11 cellular contexts compared by ENCODE assay signal in genomic region chr19:44740351-44740824, GRCh38. TPM values are rescaled to one million over a fixed set of nuclear protein-coding genes. Genes with fewer than 3 reads are reported as not detected.
DNase-seq lines count a peak whose midpoint lies in the region; ATAC-seq and TF ChIP-seq lines count a peak whose summit lies in the region.
"Had no signal": no experiment of that assay in that cellular context is flagged by ENCODE, and none has a peak within 500 bp of the region (broad histone marks: within the 10 kb centered on the region; RNA-seq: fewer than 3 reads in every experiment).

No MANE protein-coding gene starts in this region.

- no peak overlapping the region for H2AFZ ChIP-seq in OCI-LY3 (ENCODE audit: low read depth, low read length)

- WGBS in esophagus muscularis mucosa, result 46% methylated on average over 3 of the region's 3 CpGs

- H3K9ac ChIP-seq in OCI-LY3 (ENCODE audit: low read length), result no peak overlapping the region

- no peaks in the 10 kb centered on the region for H3K9me3 ChIP-seq in OCI-LY3 (ENCODE audit: insufficient read depth, low read length)
- no peaks in the 10 kb centered on the region for H3K9me3 ChIP-seq in esophagus muscularis mucosa
- H3K9me3 ChIP-seq in gastrocnemius medialis, result no peaks in the 10 kb centered on the region

- H3K4me2 ChIP-seq in OCI-LY3 (ENCODE audit: low read length), result no peak overlapping the region

- H3K36me3 Mint-ChIP-seq in stimulated activated effector memory CD8-positive, alpha-beta T cell treated with anti-CD3 and anti-CD28 coated beads, Interleukin-12 subunit alpha, Interleukin-12 subunit beta, amount 100 ng/mL, for 72 hours, result peaks cover 12% of the 10 kb centered on the region
- H3K36me3 Mint-ChIP-seq: activated naive CD8-positive, alpha-beta T cell had no signal

- no peak for TF ChIP-seq EP300 in esophagus muscularis mucosa (IDR thresholded peaks at IDR 0.05)

- TF ChIP-seq POLR2A in esophagus muscularis mucosa (IDR thresholded peaks at IDR 0.05; ENCODE audit: low read depth), result no peak
- TF ChIP-seq POLR2A in gastrocnemius medialis (IDR thresholded peaks at IDR 0.05), result no peak

- H3K4me1 ChIP-seq in OCI-LY3 (ENCODE audit: low read length) (peaks cover 12% of the 10 kb centered on the region), esophagus muscularis mucosa (peaks cover 51 to 66% (median 60%) of the 10 kb centered on the region in 4 donors), gastrocnemius medialis (peaks cover 27 to 46% of the 10 kb centered on the region in 2 donors)

- H3K4me3 ChIP-seq in GM12865 (ENCODE audit: low read depth, low read length) (no peak overlapping the region), OCI-LY3 (ENCODE audit: low read length) (no peak overlapping the region), esophagus muscularis mucosa (no peak overlapping the region), gastrocnemius medialis (no peak overlapping the region)

- peak; percentile 7 for TF ChIP-seq CTCF in GM12865 (IDR thresholded peaks at IDR 0.05; ENCODE audit: insufficient read depth, low read depth, low read length, missing control alignments)
- TF ChIP-seq CTCF in OCI-LY3 (IDR thresholded peaks at IDR 0.05; ENCODE audit: low read depth, low read length), result peak; percentile 31
- TF ChIP-seq CTCF in esophagus muscularis mucosa (IDR thresholded peaks at IDR 0.05), result no peak
- TF ChIP-seq CTCF in gastrocnemius medialis (IDR thresholded peaks at IDR 0.05 in 4 of 5, conservative IDR thresholded peaks at IDR 0.05 in 1 of 5), result no peak

- in situ Hi-C loops in gastrocnemius medialis (cut with MboI; ENCODE audit: low sequenced_read_pairs in 4 of 4), result no loop called here

- peaks cover 38% of the 10 kb centered on the region for H3K4me1 Mint-ChIP-seq in stimulated activated effector memory CD8-positive, alpha-beta T cell treated with anti-CD3 and anti-CD28 coated beads, Interleukin-12 subunit alpha, Interleukin-12 subunit beta, amount 100 ng/mL, for 72 hours

- no peak overlapping the region for H3K27ac Mint-ChIP-seq in stimulated activated effector memory CD8-positive, alpha-beta T cell treated with anti-CD3 and anti-CD28 coated beads, Interleukin-12 subunit alpha, Interleukin-12 subunit beta, amount 100 ng/mL, for 72 hours
- H3K27ac Mint-ChIP-seq: activated CD4-positive, alpha-beta T cell treated with anti-CD3 and anti-CD28 coated beads, Interleukin-2, amount 10 ng/mL, durations not matched to agents 24 days and 14 days; activated naive CD8-positive, alpha-beta T cell had no signal

- H3K9me3 Mint-ChIP-seq in stimulated activated effector memory CD8-positive, alpha-beta T cell treated with anti-CD3 and anti-CD28 coated beads, Interleukin-12 subunit alpha, Interleukin-12 subunit beta, amount 100 ng/mL, for 72 hours, result no peaks in the 10 kb centered on the region
- H3K9me3 Mint-ChIP-seq: activated CD4-positive, alpha-beta T cell treated with anti-CD3 and anti-CD28 coated beads, Interleukin-2, amount 10 ng/mL, durations not matched to agents 24 days and 14 days had no signal

- no peak for ATAC-seq in gastrocnemius medialis
- ATAC-seq in stimulated activated effector memory CD8-positive, alpha-beta T cell treated with anti-CD3 and anti-CD28 coated beads, Interleukin-12 subunit alpha, Interleukin-12 subunit beta, amount 100 ng/mL, for 72 hours, result no peak
- ATAC-seq in HG03097 (IDR thresholded peaks at IDR 0.05; ENCODE audit: low FRiP score, unreplicated experiment), result no peak
- no peak for ATAC-seq in HG02852 (IDR thresholded peaks at IDR 0.05; ENCODE audit: unreplicated experiment)

- H3K79me2 ChIP-seq in OCI-LY3 (ENCODE audit: low read length), result no peaks in the 10 kb centered on the region

- intact Hi-C loops in esophagus muscularis mucosa (cut with DNase I) (no loop called here), gastrocnemius medialis (cut with DNase I; ENCODE audit: low total_unique reads) (loop anchor here (10.0 kb wide), 1 partner anchor 214 kb away; the partner anchor contains the start of gene CLPTM1)

- H3K36me3 ChIP-seq in OCI-LY3 (replicated peaks; ENCODE audit: low read depth, low read length) (no peaks in the 10 kb centered on the region), esophagus muscularis mucosa (no peaks in the 10 kb centered on the region), gastrocnemius medialis (no peaks in the 10 kb centered on the region)

- no peaks in the 10 kb centered on the region for H4K20me1 ChIP-seq in OCI-LY3 (ENCODE audit: insufficient read depth, low read length)

- DNase-seq in GM12865 (ENCODE audit: low read depth) (peak; percentile 39), esophagus muscularis mucosa (ENCODE audit: extremely low spot score) (no peak), gastrocnemius medialis (no peak), NCI-H82 treated with DMSO at 0.1 percent for 48 hours (lab: John Stamatoyannopoulos, UW; ENCODE audit: unreplicated experiment) (no peak)
- DNase-seq in stimulated activated effector memory CD8-positive, alpha-beta T cell treated with anti-CD3 and anti-CD28 coated beads, Interleukin-12 subunit alpha, Interleukin-12 subunit beta, amount 100 ng/mL, for 72 hours (ENCODE audit: low spot score in 2 of 2), result no peak
- DNase-seq: activated CD4-positive, alpha-beta T cell treated with anti-CD3 and anti-CD28 coated beads, Interleukin-2, amount 10 ng/mL, durations not matched to agents 24 days and 14 days; NCI-H1105 had no signal

- peaks cover 21% of the 10 kb centered on the region; the same call in 1 of the 2 replicates for H3K27me3 ChIP-seq in OCI-LY3 (ENCODE audit: low read depth, low read length)
- H3K27me3 ChIP-seq in esophagus muscularis mucosa, result no peaks in the 10 kb centered on the region
- H3K27me3 ChIP-seq in gastrocnemius medialis, result no peaks in the 10 kb centered on the region

- H3K27ac ChIP-seq in OCI-LY3 (ENCODE audit: low read length) (no peak overlapping the region), esophagus muscularis mucosa (replicated peaks in 1 of 4) (peak overlapping the region; percentile 40 to 96 (median 92)), gastrocnemius medialis (peak overlapping the region; percentile 87 to 97 (median 94))

- H3K4me3 Mint-ChIP-seq in stimulated activated effector memory CD8-positive, alpha-beta T cell treated with anti-CD3 and anti-CD28 coated beads, Interleukin-12 subunit alpha, Interleukin-12 subunit beta, amount 100 ng/mL, for 72 hours, result no peak overlapping the region
- H3K4me3 Mint-ChIP-seq: activated CD4-positive, alpha-beta T cell treated with anti-CD3 and anti-CD28 coated beads, Interleukin-2, amount 10 ng/mL, durations not matched to agents 24 days and 14 days; activated naive CD8-positive, alpha-beta T cell had no signal

RNA-seq across cellular contexts. Expression of gene BCL3, which starts 8.1 kb away (rescaled TPM):
- total RNA-seq in esophagus muscularis mucosa, result 100 to 1,000 TPM in 1 of 4 donors, 10 to 100 TPM in 2, 1 to 10 TPM in 1; 10.0 to 147 (median 20.2) TPM
- 10 to 100 TPM in 1 of 4 donors, 1 to 10 TPM in 3; 7.2 to 15.7 (median 8.5) TPM for total RNA-seq in gastrocnemius medialis

RNA-seq across cellular contexts. Expression of gene CBLC, which starts 37.3 kb away (rescaled TPM):
- total RNA-seq in esophagus muscularis mucosa (under 1 TPM in 2 of 4 donors, not detected in 2; 0.34 to 0.50 TPM), gastrocnemius medialis (under 1 TPM in 1 of 4 donors, not detected in 3; 0.49 TPM)
- total RNA-seq: activated CD4-positive, alpha-beta T cell treated with anti-CD3 and anti-CD28 coated beads, Interleukin-2, amount 10 ng/mL, durations not matched to agents 24 days and 14 days had no signal

RNA-seq across cellular contexts. Expression of gene CEACAM16, which starts 41.4 kb away (rescaled TPM):
- total RNA-seq in esophagus muscularis mucosa (not detected), gastrocnemius medialis (not detected)
- total RNA-seq: activated CD4-positive, alpha-beta T cell treated with anti-CD3 and anti-CD28 coated beads, Interleukin-2, amount 10 ng/mL, durations not matched to agents 24 days and 14 days had no signal

Comparison
In these comparisons a context has a peak if more than half of its experiments do, and no peak if none do; other contexts are left out.
1. CTCF ChIP-seq: peak in GM12865 (single experiment) and OCI-LY3 (single experiment); none in esophagus muscularis mucosa (0 of 3) and gastrocnemius medialis (0 of 5).